Comparison of ENCODE assay signal across 10 cellular contexts in genomic region chr5:143094087-143094511, GRCh38.
DNase-seq lines count a peak whose midpoint lies in the region; ATAC-seq and TF ChIP-seq lines count a peak whose summit lies in the region.
"Had no signal": no experiment of that assay in that cellular context is flagged by ENCODE, and none has a peak within 500 bp of the region (broad histone marks: within the 10 kb centered on the region; RNA-seq: fewer than 3 reads in every experiment).

No MANE protein-coding gene starts in this region.

- peaks cover 4% of the 10 kb centered on the region for H3K36me3 Mint-ChIP-seq in activated CD8-positive, alpha-beta memory T cell treated with anti-CD3 and anti-CD28 coated beads, Interleukin-2, amount 10 ng/mL, durations not matched to agents 7 days and 5 days

- H3K27me3 Mint-ChIP-seq in activated CD8-positive, alpha-beta memory T cell treated with anti-CD3 and anti-CD28 coated beads, Interleukin-2, amount 10 ng/mL, durations not matched to agents 7 days and 5 days = no peaks in the 10 kb centered on the region
- no peaks in the 10 kb centered on the region for H3K27me3 Mint-ChIP-seq in stimulated activated naive CD8-positive, alpha-beta T cell treated with anti-CD3 and anti-CD28 coated beads, Interleukin-15, amount 100 ng/mL, for 72 hours

- no peak overlapping the region for H3K4me3 Mint-ChIP-seq in activated CD8-positive, alpha-beta memory T cell treated with anti-CD3 and anti-CD28 coated beads, Interleukin-2, amount 10 ng/mL, durations not matched to agents 7 days and 5 days
- peak overlapping the region in 1 of 2 donors; percentile 78 for H3K4me3 Mint-ChIP-seq in stimulated activated naive CD8-positive, alpha-beta T cell treated with anti-CD3 and anti-CD28 coated beads, Interleukin-15, amount 100 ng/mL, for 72 hours

- in situ Hi-C loops in astrocyte of the spinal cord (cut with HindIII; ENCODE audit: low sequenced_read_pairs) = no loop called here

- CTCF ChIA-PET in activated CD8-positive, alpha-beta memory T cell treated with anti-CD3 and anti-CD28 coated beads, Interleukin-2, amount 10 ng/mL, durations not matched to agents 7 days and 5 days (lab: Charles Lee) = no interaction called here

- H3K4me1 Mint-ChIP-seq in activated CD8-positive, alpha-beta memory T cell treated with anti-CD3 and anti-CD28 coated beads, Interleukin-2, amount 10 ng/mL, durations not matched to agents 7 days and 5 days = peaks cover 9% of the 10 kb centered on the region
- H3K4me1 Mint-ChIP-seq in stimulated activated naive CD8-positive, alpha-beta T cell treated with anti-CD3 and anti-CD28 coated beads, Interleukin-15, amount 100 ng/mL, for 72 hours = peaks cover 20% of the 10 kb centered on the region

- TF ChIP-seq CTCF in astrocyte of the spinal cord (IDR thresholded peaks at IDR 0.05; ENCODE audit: low read depth, low read length) = no peak

- H3K27ac Mint-ChIP-seq in activated CD8-positive, alpha-beta memory T cell treated with anti-CD3 and anti-CD28 coated beads, Interleukin-2, amount 10 ng/mL, durations not matched to agents 7 days and 5 days = no peak overlapping the region
- H3K27ac Mint-ChIP-seq in stimulated activated naive CD8-positive, alpha-beta T cell treated with anti-CD3 and anti-CD28 coated beads, Interleukin-15, amount 100 ng/mL, for 72 hours = peak overlapping the region; percentile 83 to 96

- no peaks in the 10 kb centered on the region for H3K9me3 Mint-ChIP-seq in activated CD8-positive, alpha-beta memory T cell treated with anti-CD3 and anti-CD28 coated beads, Interleukin-2, amount 10 ng/mL, durations not matched to agents 7 days and 5 days (ENCODE audit: low read depth)
- no peaks in the 10 kb centered on the region for H3K9me3 Mint-ChIP-seq in stimulated activated naive CD8-positive, alpha-beta T cell treated with anti-CD3 and anti-CD28 coated beads, Interleukin-15, amount 100 ng/mL, for 72 hours

- peak overlapping the region; percentile 4 for H3K4me3 ChIP-seq in astrocyte of the spinal cord (ENCODE audit: low read depth, low read length)

- DNase-seq in activated CD8-positive, alpha-beta memory T cell treated with anti-CD3 and anti-CD28 coated beads for 24 hours = peak; percentile 67
- no peak for DNase-seq in activated CD8-positive, alpha-beta memory T cell treated with anti-CD3 and anti-CD28 coated beads, Interleukin-2, amount 10 ng/mL, durations not matched to agents 7 days and 5 days
- DNase-seq in astrocyte of the spinal cord (ENCODE audit: low read depth, low spot score) (peak; percentile 7), iPS-NIHi11 (ENCODE audit: low spot score) (peak; percentile 38), NCI-H1092 (lab: John Stamatoyannopoulos, UW) (no peak), NCI-H1436 (lab: John Stamatoyannopoulos, UW) (no peak)
- DNase-seq in stimulated activated naive CD8-positive, alpha-beta T cell treated with anti-CD3 and anti-CD28 coated beads, Interleukin-15, amount 100 ng/mL, for 72 hours = peak in 1 of 2 donors; percentile 18
- DNase-seq: GOT3, substantia nigra had no signal

- ATAC-seq in activated CD8-positive, alpha-beta memory T cell treated with anti-CD3 and anti-CD28 coated beads, Interleukin-2, amount 10 ng/mL, durations not matched to agents 7 days and 5 days = no peak
- no peak for ATAC-seq in stimulated activated naive CD8-positive, alpha-beta T cell treated with anti-CD3 and anti-CD28 coated beads, Interleukin-15, amount 100 ng/mL, for 72 hours
- no peak for ATAC-seq in GM21717 (IDR thresholded peaks at IDR 0.05; ENCODE audit: unreplicated experiment)

Comparison
In these comparisons a context has a peak if more than half of its experiments do, and no peak if none do; other contexts are left out.
1. DNase-seq: peak in activated CD8-positive, alpha-beta memory T cell treated with anti-CD3 and anti-CD28 coated beads for 24 hours (single experiment), astrocyte of the spinal cord (single experiment) and iPS-NIHi11 (single experiment); none in activated CD8-positive, alpha-beta memory T cell treated with anti-CD3 and anti-CD28 coated beads, Interleukin-2, amount 10 ng/mL, durations not matched to agents 7 days and 5 days (single experiment), NCI-H1092 (single experiment) and NCI-H1436 (single experiment).